ENCODE assay signal across 20 cellular contexts in genomic region chr12:113062502-113063395, GRCh38. TPM values are rescaled to one million over a fixed set of nuclear protein-coding genes. Genes with fewer than 3 reads are reported as not detected.
A peak's percentile ranks its signal among the peaks of the same experiment; 100 is the strongest.
DNase-seq lines count a peak whose midpoint lies in the region; ATAC-seq, FAIRE-seq and TF ChIP-seq lines count a peak whose summit lies in the region.
"Had no signal": no experiment of that assay in that cellular context is flagged by ENCODE, and none has a peak within 500 bp of the region (broad histone marks: within the 10 kb centered on the region; RNA-seq: fewer than 3 reads in every experiment).

No MANE protein-coding gene starts in this region.

- no peaks in the 10 kb centered on the region for H3K4me1 ChIP-seq in adrenal gland (replicated peaks in 1 of 2)
- H3K4me1 ChIP-seq: parathyroid adenoma had no signal

- peak overlapping the region; percentile 76 for H3K4me3 Mint-ChIP-seq in activated B cell treated with CpG ODN at 0.5 μM for 24 hours
- H3K4me3 Mint-ChIP-seq in naive B cell = peak overlapping the region in 3 of 8 donors; percentile 74 to 88 (median 82)
- no peak overlapping the region for H3K4me3 Mint-ChIP-seq in Calu3 (ENCODE audit: low read depth, unreplicated experiment)

- no peaks in the 10 kb centered on the region for H3K9me3 Mint-ChIP-seq in activated B cell treated with CpG ODN at 0.5 μM for 24 hours
- H3K9me3 Mint-ChIP-seq in naive B cell = no peaks in the 10 kb centered on the region
- H3K9me3 Mint-ChIP-seq in Calu3 (ENCODE audit: low read depth, unreplicated experiment) = no peaks in the 10 kb centered on the region

- POLR2A ChIA-PET in activated B cell treated with CpG ODN at 0.5 μM for 24 hours (lab: Charles Lee) = interaction anchor here (0.7 to 14.4 kb wide), 12 partner anchors 10 to 167 kb away, joined by 3 to 160 read pairs (median 4); no protein-coding TSS in a partner anchor

- CTCF ChIA-PET in activated B cell treated with CpG ODN at 0.5 μM for 24 hours (lab: Charles Lee) (interaction anchor here (0.8 to 5.3 kb wide), 10 partner anchors 11 to 111 kb away, joined by 3 to 31 read pairs (median 3); no protein-coding TSS in a partner anchor), Calu3 (lab: Charles Lee) (no interaction called here)

- H3K4me1 Mint-ChIP-seq in activated B cell treated with CpG ODN at 0.5 μM for 24 hours (peaks cover 41% of the 10 kb centered on the region), naive B cell (peaks cover 2 to 50% (median 4%) of the 10 kb centered on the region in 3 donors), Calu3 (ENCODE audit: low read depth, unreplicated experiment) (no peaks in the 10 kb centered on the region)

- ATAC-seq in activated B cell treated with CpG ODN at 0.5 μM for 24 hours (ENCODE audit: low read depth) = peak; percentile 80
- ATAC-seq in naive B cell (ENCODE audit: low read depth in 2 of 2) = peak; percentile 64 to 65
- ATAC-seq: esophagus mucosa had no signal

- H3K27ac ChIP-seq in adrenal gland = no peak overlapping the region
- H3K27ac ChIP-seq: parathyroid adenoma, tibial nerve had no signal

- peaks cover 5% of the 10 kb centered on the region for H3K27me3 ChIP-seq in adrenal gland

- DNase-seq in GM12891 (ENCODE audit: insufficient read length, low spot score) (no peak), HTR-8/SVneo (ENCODE audit: insufficient read length, low spot score) (no peak), activated B cell treated with CpG ODN at 0.5 μM for 24 hours (peak; percentile 62), naive B cell (no peak), Calu3 (no peak), HUDEP-2 (lab: John Stamatoyannopoulos, UW; ENCODE audit: unreplicated experiment in 76 of 76) (no peak), adrenal gland (no peak)
- no peak for DNase-seq in activated CD8-positive, alpha-beta memory T cell treated with anti-CD3 and anti-CD28 coated beads, Interleukin-2, amount 50 U/mL, for 4 hours
- DNase-seq: activated CD4-positive, alpha-beta T cell treated with anti-CD3 and anti-CD28 coated beads, Interleukin-2, amount 50 U/mL, for 4 hours; cortex of kidney; EL; head of caudate nucleus; kidney; NCI-H187; NCI-H774; Right ventricle myocardium superior had no signal

- H3K4me3 ChIP-seq in adrenal gland = no peak overlapping the region
- H3K4me3 ChIP-seq: tibial nerve had no signal

- TF ChIP-seq POLR2A in GM12891 (IDR thresholded peaks at IDR 0.05; ENCODE audit: low read depth, low read length) = no peak
- TF ChIP-seq POLR2A in adrenal gland (IDR thresholded peaks at IDR 0.05) = no peak

- FAIRE-seq in GM12891 (lab: Jason Lieb, UNC) (peak; percentile 96), HTR-8/SVneo (lab: Jason Lieb, UNC) (peak; percentile 60)
- FAIRE-seq: kidney had no signal

- H3K36me3 Mint-ChIP-seq in activated B cell treated with CpG ODN at 0.5 μM for 24 hours (ENCODE audit: low read depth) (peaks cover 7% of the 10 kb centered on the region), naive B cell (no peaks in the 10 kb centered on the region), Calu3 (ENCODE audit: insufficient read depth, unreplicated experiment) (peaks cover 5% of the 10 kb centered on the region)

- 61 to 75% (median 70%) methylated on average over 11 to 23 of the region's 23 CpGs for WGBS in adrenal gland, 4 donors

- no peaks in the 10 kb centered on the region for H3K36me3 ChIP-seq in adrenal gland (replicated peaks in 1 of 2)
- H3K36me3 ChIP-seq: tibial nerve had no signal

- BruUV-seq in Calu3 (replicated peaks; lab: Mats Ljungman, UMichigan) = no TSS peak

- H3K27ac Mint-ChIP-seq in activated B cell treated with CpG ODN at 0.5 μM for 24 hours = peak overlapping the region; percentile 89
- peak overlapping the region in 4 of 6 donors; percentile 81 to 88 (median 86) for H3K27ac Mint-ChIP-seq in naive B cell
- H3K27ac Mint-ChIP-seq in Calu3 (ENCODE audit: unreplicated experiment) = no peak overlapping the region

- no peaks in the 10 kb centered on the region for H3K9me3 ChIP-seq in adrenal gland (replicated peaks in 1 of 3)
- H3K9me3 ChIP-seq: tibial nerve had no signal

- TF ChIP-seq CTCF in activated B cell treated with CpG ODN at 0.5 μM for 24 hours (IDR thresholded peaks at IDR 0.05) = no peak
- no peak for TF ChIP-seq CTCF in Calu3 (IDR thresholded peaks at IDR 0.05; ENCODE audit: unreplicated experiment)
- TF ChIP-seq CTCF in adrenal gland (IDR thresholded peaks at IDR 0.05) = no peak

- intact Hi-C loops in activated B cell treated with CpG ODN at 0.5 μM for 24 hours (cut with micrococcal nuclease) (loop anchor here (1.0 kb wide), 3 partner anchors 11 to 28 kb away; no protein-coding TSS in a partner anchor), Calu3 (cut with micrococcal nuclease; ENCODE audit: unreplicated experiment) (no loop called here), adrenal gland (cut with DNase I) (no loop called here)

- H3K27me3 Mint-ChIP-seq in activated B cell treated with CpG ODN at 0.5 μM for 24 hours (no peaks in the 10 kb centered on the region), naive B cell (no peaks in the 10 kb centered on the region), Calu3 (ENCODE audit: unreplicated experiment) (no peaks in the 10 kb centered on the region)

TF ChIP-seq in GM12891, 5 proteins besides CTCF, POLR2A, EP300 and RAD21:
- TF ChIP-seq SPI1 (IDR thresholded peaks at IDR 0.05; ENCODE audit: low read depth, low read length) (no peak), POLR2AphosphoS5 (IDR thresholded peaks at IDR 0.05; ENCODE audit: low read depth, low read length) (no peak)
TF ChIP-seq in GM12891: peak in this region for 0.

RNA-seq across cellular contexts. Expression of gene DTX1, which starts 6.2 kb away (rescaled TPM):
- 25.4 TPM for polyA plus RNA-seq in GM12891 (2012; ENCODE audit: low read depth, missing spikeins)
- total RNA-seq in activated B cell treated with CpG ODN at 0.5 μM for 24 hours (75.3 and 79.4 TPM in 2 replicates), Calu3 (2022) (0.17 TPM in 1 of 2 replicates, not detected in the other), adrenal gland (10 to 100 TPM in 3 of 8 donors, 1 to 10 TPM in 5; 4.3 to 20.0 (median 7.7) TPM)
- polyA plus RNA-seq in naive B cell (ENCODE audit: low read depth in 6 of 6) (10 to 100 TPM in 3 of 6 donors, 1 to 10 TPM in 3; 1.9 to 16.8 (median 9.8) TPM), adrenal gland (1 to 10 TPM; 2.8 to 8.4 (median 4.7) TPM)
- polyA plus RNA-seq: BJ had no signal
